ENCODE assay signal across 16 cellular contexts in genomic region chr13:32407854-32408253, GRCh38. TPM values are rescaled to one million over a fixed set of nuclear protein-coding genes. Genes with fewer than 3 reads are reported as not detected.
DNase-seq lines count a peak whose midpoint lies in the region; ATAC-seq and TF ChIP-seq lines count a peak whose summit lies in the region.
"Had no signal": no experiment of that assay in that cellular context is flagged by ENCODE, and none has a peak within 500 bp of the region (broad histone marks: within the 10 kb centered on the region; RNA-seq: fewer than 3 reads in every experiment).

No MANE protein-coding gene starts in this region.

- H3K27me3 ChIP-seq in CD4-positive, CD25-positive, alpha-beta regulatory T cell (ENCODE audit: control insufficient read depth, insufficient read depth, low read length) = no peaks in the 10 kb centered on the region
- no peaks in the 10 kb centered on the region for H3K27me3 ChIP-seq in CD8-positive, alpha-beta memory T cell (ENCODE audit: insufficient read depth, low read length, poor library complexity, severe bottlenecking)
- H3K27me3 ChIP-seq: brain microvascular endothelial cell, tibial artery had no signal

- no peak for ATAC-seq in CD4-positive, CD25-positive, alpha-beta regulatory T cell (ENCODE audit: low read depth in 2 of 2)
- peak; percentile 73 for ATAC-seq in GM21529 (IDR thresholded peaks at IDR 0.05; ENCODE audit: unreplicated experiment)
- ATAC-seq: left ventricle myocardium superior had no signal

- no peaks in the 10 kb centered on the region for H3K27me3 Mint-ChIP-seq in CD4-positive, CD25-positive, alpha-beta regulatory T cell
- H3K27me3 Mint-ChIP-seq in CD8-positive, alpha-beta memory T cell = no peaks in the 10 kb centered on the region

- no peak for TF ChIP-seq CTCF in VCaP (conservative IDR thresholded peaks at IDR 0.05)

- no peaks in the 10 kb centered on the region for H3K4me1 ChIP-seq in CD4-positive, CD25-positive, alpha-beta regulatory T cell (ENCODE audit: control insufficient read depth, insufficient read depth, low read length, poor library complexity, severe bottlenecking)
- H3K4me1 ChIP-seq in CD8-positive, alpha-beta memory T cell (ENCODE audit: insufficient read depth, low read length) = peaks cover 3% of the 10 kb centered on the region
- H3K4me1 ChIP-seq: tibial artery had no signal

- no peaks in the 10 kb centered on the region for H3K9me3 Mint-ChIP-seq in CD4-positive, CD25-positive, alpha-beta regulatory T cell
- no peaks in the 10 kb centered on the region for H3K9me3 Mint-ChIP-seq in CD8-positive, alpha-beta memory T cell

- CTCF ChIA-PET in CD8-positive, alpha-beta memory T cell (lab: Charles Lee) = no interaction called here

- peak overlapping the region; percentile 63 for H3K4me3 ChIP-seq in CD4-positive, CD25-positive, alpha-beta regulatory T cell (ENCODE audit: low read depth, low read length)
- no peak overlapping the region for H3K4me3 ChIP-seq in CD8-positive, alpha-beta memory T cell (ENCODE audit: low read length)
- H3K4me3 ChIP-seq: HAP-1, tibial artery had no signal

- peaks cover 48% of the 10 kb centered on the region for H3K36me3 Mint-ChIP-seq in CD4-positive, CD25-positive, alpha-beta regulatory T cell
- H3K36me3 Mint-ChIP-seq in CD8-positive, alpha-beta memory T cell = peaks cover 2 to 79% (median 20%) of the 10 kb centered on the region in 3 donors

- no peaks in the 10 kb centered on the region for H3K9me3 ChIP-seq in CD4-positive, CD25-positive, alpha-beta regulatory T cell (ENCODE audit: control insufficient read depth in 2 of 2, low read length in 2 of 2)
- H3K9me3 ChIP-seq in CD8-positive, alpha-beta memory T cell (ENCODE audit: low read length) = no peaks in the 10 kb centered on the region
- H3K9me3 ChIP-seq: HAP-1, tibial artery had no signal

- peak overlapping the region; percentile 66 to 94 (median 80) for H3K27ac Mint-ChIP-seq in CD4-positive, CD25-positive, alpha-beta regulatory T cell
- peak overlapping the region in 5 of 8 donors; percentile 12 to 84 (median 75) for H3K27ac Mint-ChIP-seq in CD8-positive, alpha-beta memory T cell

- peak overlapping the region in 3 of 4 donors; percentile 62 to 71 (median 66) for H3K4me3 Mint-ChIP-seq in CD4-positive, CD25-positive, alpha-beta regulatory T cell
- H3K4me3 Mint-ChIP-seq in CD8-positive, alpha-beta memory T cell = peak overlapping the region in 2 of 7 donors; percentile 11 to 44

- POLR2A ChIA-PET in CD8-positive, alpha-beta memory T cell (lab: Charles Lee) = no interaction called here

- DNase-seq in CD4-positive, CD25-positive, alpha-beta regulatory T cell = peak in 1 of 3 donors; percentile 34
- DNase-seq in CD8-positive, alpha-beta memory T cell = no peak
- no peak for DNase-seq in SIG-M5 (lab: John Stamatoyannopoulos, UW)
- DNase-seq in iPS-NIHi11 (ENCODE audit: low spot score) = no peak
- DNase-seq in NCI-H510A (lab: John Stamatoyannopoulos, UW) = no peak
- DNase-seq: activated gamma-delta T cell; brain microvascular endothelial cell; effector memory CD4-positive, alpha-beta T cell; left ventricle myocardium superior; NCI-H146; NCI-H446 treated with DMSO at 0.1 percent for 48 hours; SW 1271; tibial artery had no signal

- H3K27ac ChIP-seq in CD4-positive, CD25-positive, alpha-beta regulatory T cell (ENCODE audit: insufficient read depth, low read length, poor library complexity, severe bottlenecking) = peak overlapping the region; percentile 34
- no peak overlapping the region for H3K27ac ChIP-seq in CD8-positive, alpha-beta memory T cell (ENCODE audit: low read depth, low read length)
- H3K27ac ChIP-seq in VCaP = peak overlapping the region; percentile 93
- H3K27ac ChIP-seq: brain microvascular endothelial cell, tibial artery had no signal

- peaks cover 11 to 37% (median 32%) of the 10 kb centered on the region in 4 donors for H3K4me1 Mint-ChIP-seq in CD4-positive, CD25-positive, alpha-beta regulatory T cell
- H3K4me1 Mint-ChIP-seq in CD8-positive, alpha-beta memory T cell = peaks cover 23 to 44% (median 41%) of the 10 kb centered on the region in 3 donors

- peaks cover 37% of the 10 kb centered on the region for H3K36me3 ChIP-seq in CD4-positive, CD25-positive, alpha-beta regulatory T cell (ENCODE audit: control insufficient read depth, insufficient read depth, low read length)
- H3K36me3 ChIP-seq in CD8-positive, alpha-beta memory T cell (ENCODE audit: insufficient read depth, low read length) = peaks cover 29% of the 10 kb centered on the region
- H3K36me3 ChIP-seq: brain microvascular endothelial cell, HAP-1 had no signal

RNA-seq across cellular contexts. Expression of gene N4BP2L1, which starts 20.1 kb away (rescaled TPM):
- total RNA-seq in CD4-positive, CD25-positive, alpha-beta regulatory T cell = 48.5 TPM
- polyA plus RNA-seq in CD4-positive, CD25-positive, alpha-beta regulatory T cell = 10 to 100 TPM; 55.8 to 65.7 (median 61.5) TPM
- 10 to 100 TPM; 15.1 to 16.8 TPM for total RNA-seq in CD8-positive, alpha-beta memory T cell
- 54.3 TPM for polyA plus RNA-seq in CD8-positive, alpha-beta memory T cell
